In the genomic region with DNA sequence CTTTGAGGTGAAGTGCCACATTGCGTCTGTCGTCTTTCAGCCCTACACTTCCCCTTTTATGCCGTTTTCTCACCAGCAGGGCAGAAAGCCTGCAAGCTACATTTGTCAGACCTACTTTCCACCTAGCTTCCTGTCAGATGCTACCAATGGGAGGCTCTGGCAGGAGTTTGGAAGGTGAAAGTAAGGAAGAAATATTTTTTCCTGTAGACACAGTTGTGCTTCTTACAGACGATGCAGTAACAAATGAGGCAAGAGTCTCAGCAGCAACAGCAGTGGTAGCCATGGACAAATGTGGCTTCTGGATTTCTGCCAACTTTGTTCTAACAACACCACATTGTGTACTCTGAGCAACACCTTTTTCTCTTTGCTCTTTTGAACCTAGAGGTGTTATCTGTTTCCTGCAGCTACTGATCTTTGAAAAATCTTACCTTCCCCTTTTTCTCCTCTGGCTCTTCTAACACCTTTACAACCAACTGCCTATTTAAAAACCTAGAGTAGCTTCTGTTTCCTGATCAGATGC, we compare ENCODE assay signal across 9 cellular contexts.
DNase-seq lines count a peak whose midpoint lies in the region; ATAC-seq and TF ChIP-seq lines count a peak whose summit lies in the region.
"Had no signal": no experiment of that assay in that cellular context is flagged by ENCODE, and none has a peak within 500 bp of the region (broad histone marks: within the 10 kb centered on the region; RNA-seq: fewer than 3 reads in every experiment).

No MANE protein-coding gene starts in this region.

- WGBS in mesendoderm (ENCODE audit: extremely low coverage, insufficient coverage, low lambda C conversion rate) = no CpG with 5 or more reads among the region's 4 CpGs
- WGBS in SK-N-SH (ENCODE audit: low lambda C conversion rate) = 35% methylated on average over 4 of the region's 4 CpGs

- H3K4me3 Mint-ChIP-seq in IgD-negative memory B cell = peak overlapping the region; percentile 4 to 89 (median 30)
- no peak overlapping the region for H3K4me3 Mint-ChIP-seq in activated CD8-positive, alpha-beta T cell treated with anti-CD3 and anti-CD28 coated beads, Interleukin-2, amount 10 ng/mL, durations not matched to agents 7 days and 5 days
- H3K4me3 Mint-ChIP-seq: dendritic cell treated with granulocyte-macrophage colony-stimulating factor and Interleukin-4, amounts not matched to agents 40 ng/mL and 50 ng/mL, for 4 days had no signal

- H3K9me2 ChIP-seq in SK-N-SH = no peaks in the 10 kb centered on the region
- no peaks in the 10 kb centered on the region for H3K9me2 ChIP-seq in MM.1S (replicated peaks; ENCODE audit: insufficient read depth, low read length)

- H3K9me3 ChIP-seq in SK-N-SH (no peaks in the 10 kb centered on the region), MM.1S (replicated peaks; ENCODE audit: insufficient read depth, low read length) (no peaks in the 10 kb centered on the region)

- H3K27me3 Mint-ChIP-seq in IgD-negative memory B cell = no peaks in the 10 kb centered on the region
- H3K27me3 Mint-ChIP-seq in activated CD8-positive, alpha-beta T cell treated with anti-CD3 and anti-CD28 coated beads, Interleukin-2, amount 10 ng/mL, durations not matched to agents 7 days and 5 days (ENCODE audit: low read depth) = no peaks in the 10 kb centered on the region

- POLR2A ChIA-PET in activated CD8-positive, alpha-beta T cell treated with anti-CD3 and anti-CD28 coated beads, Interleukin-2, amount 10 ng/mL, durations not matched to agents 7 days and 5 days (lab: Charles Lee) = interaction anchor here (3.0 kb wide), 1 partner anchor 70 kb away, joined by 13 read pairs; the partner anchor contains the start of gene STT3B
- POLR2A ChIA-PET in SK-N-SH (lab: Yijun Ruan, JAX) = no interaction called here

- H2AFZ ChIP-seq in SK-N-SH (ENCODE audit: low read depth) (no peak overlapping the region), MM.1S (ENCODE audit: low read length) (no peak overlapping the region)

- H3K36me3 ChIP-seq in mesendoderm (ENCODE audit: control insufficient read depth, insufficient read depth, low read length) = no peaks in the 10 kb centered on the region
- H3K36me3 ChIP-seq in SK-N-SH (replicated peaks in 1 of 2; ENCODE audit: control insufficient read depth in 1 of 2, insufficient read depth in 2 of 2, low read length in 1 of 2) = no peaks in the 10 kb centered on the region
- no peaks in the 10 kb centered on the region for H3K36me3 ChIP-seq in MM.1S (replicated peaks; ENCODE audit: insufficient read depth, low read length)

- no peak overlapping the region for H2BK120ac ChIP-seq in mesendoderm (ENCODE audit: low read depth, low read length)

- CTCF ChIA-PET in activated CD8-positive, alpha-beta T cell treated with anti-CD3 and anti-CD28 coated beads, Interleukin-2, amount 10 ng/mL, durations not matched to agents 7 days and 5 days (lab: Charles Lee) = interaction anchor here (0.9 to 1.5 kb wide), 4 partner anchors 17 to 153 kb away, joined by 3 to 4 read pairs (median 4); partner anchors contain the start of gene STT3B
- CTCF ChIA-PET in SK-N-SH (lab: Yijun Ruan, JAX) = interaction anchor here (0.9 kb wide), 1 partner anchor 10 kb away, joined by 3 read pairs; no protein-coding TSS in a partner anchor

- H4K20me1 ChIP-seq in SK-N-SH (ENCODE audit: insufficient read depth) = no peaks in the 10 kb centered on the region
- H4K20me1 ChIP-seq in MM.1S (ENCODE audit: insufficient read depth, low read length) = no peaks in the 10 kb centered on the region

- H3K79me1 ChIP-seq in mesendoderm (ENCODE audit: low read length) = no peaks in the 10 kb centered on the region

- H2BK5ac ChIP-seq in mesendoderm (ENCODE audit: low read length) = no peak overlapping the region

- H3K4me1 Mint-ChIP-seq in IgD-negative memory B cell = peaks cover 17 to 31% (median 21%) of the 10 kb centered on the region in 3 donors
- H3K4me1 Mint-ChIP-seq in activated CD8-positive, alpha-beta T cell treated with anti-CD3 and anti-CD28 coated beads, Interleukin-2, amount 10 ng/mL, durations not matched to agents 7 days and 5 days (ENCODE audit: low read depth) = peaks cover 14% of the 10 kb centered on the region

- DNase-seq in GM12864 (ENCODE audit: low read depth) = no peak
- peak; percentile 42 for DNase-seq in activated CD8-positive, alpha-beta T cell treated with anti-CD3 and anti-CD28 coated beads, Interleukin-2, amount 10 ng/mL, durations not matched to agents 7 days and 5 days
- peak; percentile 38 for DNase-seq in mesendoderm
- no peak for DNase-seq in SK-N-SH
- no peak for DNase-seq in NCI-H1694 treated with DMSO at 0.1 percent for 48 hours (lab: John Stamatoyannopoulos, UW)
- DNase-seq in MM.1S = no peak

- H3K4me2 ChIP-seq in mesendoderm (ENCODE audit: low read length) (no peak overlapping the region), SK-N-SH (no peak overlapping the region), MM.1S (ENCODE audit: low read depth, low read length) (no peak overlapping the region)

- no peak for TF ChIP-seq EP300 in SK-N-SH (IDR thresholded peaks at IDR 0.05; ENCODE audit: borderline replicate concordance in 1 of 2, low read depth in 1 of 2, low read length in 1 of 2)

- no peaks in the 10 kb centered on the region for H3K27me3 ChIP-seq in mesendoderm (ENCODE audit: insufficient read depth, low read length, poor library complexity)
- no peaks in the 10 kb centered on the region for H3K27me3 ChIP-seq in SK-N-SH (ENCODE audit: insufficient read depth)
- no peaks in the 10 kb centered on the region for H3K27me3 ChIP-seq in MM.1S (replicated peaks; ENCODE audit: insufficient read depth, low read length)

- peak overlapping the region; percentile 73 to 97 (median 96) for H3K27ac Mint-ChIP-seq in IgD-negative memory B cell
- peak overlapping the region; percentile 60 for H3K27ac Mint-ChIP-seq in activated CD8-positive, alpha-beta T cell treated with anti-CD3 and anti-CD28 coated beads, Interleukin-2, amount 10 ng/mL, durations not matched to agents 7 days and 5 days
- H3K27ac Mint-ChIP-seq: dendritic cell treated with granulocyte-macrophage colony-stimulating factor and Interleukin-4, amounts not matched to agents 40 ng/mL and 50 ng/mL, for 4 days had no signal

- no peak overlapping the region for H4K5ac ChIP-seq in mesendoderm (ENCODE audit: low read length)

- H3K4me1 ChIP-seq in mesendoderm (ENCODE audit: control insufficient read depth, low read depth, low read length) (peaks cover 10% of the 10 kb centered on the region), SK-N-SH (ENCODE audit: control insufficient read depth in 1 of 2, insufficient read depth in 2 of 2, low read depth in 1 of 2, low read length in 1 of 2) (no peaks in the 10 kb centered on the region; a peak in 1 of 4 replicates), MM.1S (ENCODE audit: low read length) (no peaks in the 10 kb centered on the region)

- TF ChIP-seq RAD21 in SK-N-SH (IDR thresholded peaks at IDR 0.05; ENCODE audit: low read length) = no peak

- peak; percentile 91 for ATAC-seq in GM21447 (IDR thresholded peaks at IDR 0.05; ENCODE audit: unreplicated experiment)
- ATAC-seq in activated CD8-positive, alpha-beta T cell treated with anti-CD3 and anti-CD28 coated beads, Interleukin-2, amount 10 ng/mL, durations not matched to agents 7 days and 5 days = peak; percentile 76

- no peak overlapping the region for H3K4ac ChIP-seq in mesendoderm (ENCODE audit: low read depth, low read length)

- H3K27ac ChIP-seq in mesendoderm (ENCODE audit: low read depth, low read length) (no peak overlapping the region), SK-N-SH (ENCODE audit: low read depth in 2 of 2, low read length in 1 of 2) (no peak overlapping the region), MM.1S (ENCODE audit: low read length) (no peak overlapping the region)

- H3K18ac ChIP-seq in mesendoderm (ENCODE audit: low read length) = no peak overlapping the region

- H3K23ac ChIP-seq in mesendoderm (ENCODE audit: low read length) = no peak overlapping the region

- no peak overlapping the region for H3K4me3 ChIP-seq in GM12864 (ENCODE audit: low read depth, low read length)
- no peak overlapping the region for H3K4me3 ChIP-seq in mesendoderm (ENCODE audit: low read length)
- H3K4me3 ChIP-seq in SK-N-SH (ENCODE audit: low read depth in 2 of 2, low read length in 1 of 2) = no peak overlapping the region
- H3K4me3 ChIP-seq in MM.1S (ENCODE audit: low read length) = no peak overlapping the region

- H3K79me2 ChIP-seq in mesendoderm (ENCODE audit: control insufficient read depth, insufficient read depth, low read length) (no peaks in the 10 kb centered on the region), SK-N-SH (ENCODE audit: insufficient read depth) (no peaks in the 10 kb centered on the region), MM.1S (ENCODE audit: low read length) (no peaks in the 10 kb centered on the region)

- H3K9me3 Mint-ChIP-seq in IgD-negative memory B cell = peaks cover 0 to 4% (median 1%) of the 10 kb centered on the region in 3 donors
- H3K9me3 Mint-ChIP-seq in activated CD8-positive, alpha-beta T cell treated with anti-CD3 and anti-CD28 coated beads, Interleukin-2, amount 10 ng/mL, durations not matched to agents 7 days and 5 days (ENCODE audit: insufficient read depth) = no peaks in the 10 kb centered on the region
- H3K9me3 Mint-ChIP-seq: dendritic cell treated with granulocyte-macrophage colony-stimulating factor and Interleukin-4, amounts not matched to agents 40 ng/mL and 50 ng/mL, for 4 days had no signal

- peak overlapping the region; percentile 3 for H3K56ac ChIP-seq in mesendoderm (ENCODE audit: low read length)

- no peak overlapping the region for H2BK15ac ChIP-seq in mesendoderm (replicated peaks; ENCODE audit: low read depth)

- H2AK5ac ChIP-seq in mesendoderm (ENCODE audit: low read length) = no peak overlapping the region

- no peak overlapping the region for H3K9ac ChIP-seq in mesendoderm (ENCODE audit: low read length)
- no peak overlapping the region for H3K9ac ChIP-seq in SK-N-SH
- H3K9ac ChIP-seq in MM.1S (ENCODE audit: low read length) = no peak overlapping the region

- no peak overlapping the region for H4K8ac ChIP-seq in mesendoderm (ENCODE audit: low read depth, low read length)

- H3K36me3 Mint-ChIP-seq in IgD-negative memory B cell = peaks cover 1% of the 10 kb centered on the region
- no peaks in the 10 kb centered on the region for H3K36me3 Mint-ChIP-seq in activated CD8-positive, alpha-beta T cell treated with anti-CD3 and anti-CD28 coated beads, Interleukin-2, amount 10 ng/mL, durations not matched to agents 7 days and 5 days (ENCODE audit: low read depth)

- TF ChIP-seq CTCF in GM12864 (IDR thresholded peaks at IDR 0.05; ENCODE audit: low read depth, low read length, missing control alignments) (peak; percentile 47), SK-N-SH (IDR thresholded peaks at IDR 0.05) (no peak), MM.1S (IDR thresholded peaks at IDR 0.05; ENCODE audit: low read length) (no peak; the same call in 1 of the 2 replicates)

- H3F3A ChIP-seq in SK-N-SH (replicated peaks; ENCODE audit: insufficient read depth) = no peaks in the 10 kb centered on the region
- no peaks in the 10 kb centered on the region for H3F3A ChIP-seq in MM.1S (ENCODE audit: insufficient read depth, low read length)

TF ChIP-seq in SK-N-SH, 30 proteins besides CTCF, POLR2A, EP300 and RAD21 (continues in another document):
- no peak for TF ChIP-seq RXRA (IDR thresholded peaks at IDR 0.05; ENCODE audit: borderline replicate concordance, low read depth)

Comparison
In these comparisons a context has a peak if more than half of its experiments do, and no peak if none do; other contexts are left out.
1. DNase-seq: peak in activated CD8-positive, alpha-beta T cell treated with anti-CD3 and anti-CD28 coated beads, Interleukin-2, amount 10 ng/mL, durations not matched to agents 7 days and 5 days (single experiment) and mesendoderm (single experiment); none in GM12864 (single experiment), SK-N-SH (single experiment), NCI-H1694 treated with DMSO at 0.1 percent for 48 hours (single experiment) and MM.1S (single experiment).